ENCODE assay signal across 1 cellular context in genomic region chrX:24020280-24020876, GRCh38.
TF ChIP-seq lines count a peak whose summit lies in the region.

No MANE protein-coding gene starts in this region.

TF ChIP-seq in A549, 52 proteins besides CTCF, POLR2A, EP300 and RAD21:
- no peak for TF ChIP-seq CHD4 (IDR thresholded peaks at IDR 0.05; ENCODE audit: borderline replicate concordance)
- TF ChIP-seq CBX2 (IDR thresholded peaks at IDR 0.05; ENCODE audit: borderline replicate concordance, low read depth): no peak
TF ChIP-seq in A549: peak in this region for 0.
